ENCODE assay signal across 19 cellular contexts in genomic region chr20:560680-561079, GRCh38. TPM values are rescaled to one million over a fixed set of nuclear protein-coding genes. Genes with fewer than 3 reads are reported as not detected.
DNase-seq lines count a peak whose midpoint lies in the region; ATAC-seq and TF ChIP-seq lines count a peak whose summit lies in the region.
"Had no signal": no experiment of that assay in that cellular context is flagged by ENCODE, and none has a peak within 500 bp of the region (broad histone marks: within the 10 kb centered on the region; RNA-seq: fewer than 3 reads in every experiment).

No MANE protein-coding gene starts in this region.

- TF ChIP-seq CTCF in OCI-LY7 (conservative IDR thresholded peaks at IDR 0.05; ENCODE audit: low read length), result peak; percentile 27; the same call in 1 of the 2 replicates
- peak; percentile 15 for TF ChIP-seq CTCF in choroid plexus epithelial cell (conservative IDR thresholded peaks at IDR 0.05; ENCODE audit: low read depth, low read length)

- no peaks in the 10 kb centered on the region for H3K79me2 ChIP-seq in OCI-LY7 (ENCODE audit: insufficient read depth, low read depth, low read length)

- DNase-seq in NCI-H82 (lab: John Stamatoyannopoulos, UW), result peak; percentile 21
- no peak for DNase-seq in NCI-H82 treated with DMSO at 0.1 percent for 48 hours (lab: John Stamatoyannopoulos, UW; ENCODE audit: unreplicated experiment)
- DNase-seq in OCI-LY7 (ENCODE audit: low spot score), result no peak
- no peak for DNase-seq in choroid plexus epithelial cell (ENCODE audit: low read depth)
- peak; percentile 11 for DNase-seq in stimulated activated CD8-positive, alpha-beta memory T cell treated with anti-CD3 and anti-CD28 coated beads, Interleukin-4, amount 100 ng/mL, for 48 hours
- no peak for DNase-seq in stimulated activated CD4-positive, alpha-beta T cell treated with anti-CD3 and anti-CD28 coated beads, Interleukin-4, amount 100 ng/mL, for 1 hour
- no peak for DNase-seq in central memory CD4-positive, alpha-beta T cell
- DNase-seq: DMS 273 treated with DMSO at 0.1 percent for 48 hours, MG63, NCI-H1105 treated with DMSO at 0.1 percent for 48 hours, NCI-H1930, NCI-H2171 treated with DMSO at 0.1 percent for 48 hours, T-helper 1 cell had no signal

- BruUV-seq in OCI-LY7 (replicated peaks; lab: Mats Ljungman, UMichigan), result no TSS peak

- H2AFZ ChIP-seq in OCI-LY7 (ENCODE audit: low read length), result no peak overlapping the region

- H3K4me3 ChIP-seq in OCI-LY7 (ENCODE audit: low read depth, low read length, poor library complexity, severe bottlenecking), result no peak overlapping the region
- H3K4me3 ChIP-seq in choroid plexus epithelial cell (ENCODE audit: low read depth, low read length), result no peak overlapping the region
- H3K4me3 ChIP-seq: BLaER1 treated with 17β-estradiol and CSF1 and Interleukin-3, amounts not matched to agents 10 nM and 100 nM; MG63 had no signal

- POLR2A ChIA-PET in OCI-LY7 (lab: Charles Lee), result interaction anchor here (0.6 kb wide), 1 partner anchor 35 kb away, joined by 4 read pairs; no protein-coding TSS in a partner anchor

- no peaks in the 10 kb centered on the region for H3K36me3 ChIP-seq in OCI-LY7 (ENCODE audit: insufficient read depth, low read length)
- H3K36me3 ChIP-seq: BLaER1 treated with 17β-estradiol and CSF1 and Interleukin-3, amounts not matched to agents 10 nM and 100 nM; MG63 had no signal

- CTCF ChIA-PET in OCI-LY7 (lab: Charles Lee; ENCODE audit: unreplicated experiment), result interaction anchor here (0.6 kb wide), 1 partner anchor 80 kb away, joined by 3 read pairs; no protein-coding TSS in a partner anchor

- no peak for ATAC-seq in GM18867 (IDR thresholded peaks at IDR 0.05; ENCODE audit: unreplicated experiment)

- no peak overlapping the region for H3K27ac ChIP-seq in OCI-LY7 (ENCODE audit: low read depth, low read length, poor library complexity, severe bottlenecking)
- H3K27ac ChIP-seq: 22Rv1; BLaER1 treated with 17β-estradiol and CSF1 and Interleukin-3, amounts not matched to agents 10 nM and 100 nM; KMS-11 had no signal

- H3K4me1 ChIP-seq in OCI-LY7 (ENCODE audit: insufficient read depth, low read length, poor library complexity, severe bottlenecking), result peaks cover 3% of the 10 kb centered on the region

- intact Hi-C loops in OCI-LY7 (cut with micrococcal nuclease; ENCODE audit: unreplicated experiment), result loop anchor here (1.0 to 5.0 kb wide), 3 partner anchors 85 to 179 kb away; no protein-coding TSS in a partner anchor

- H3K9me3 ChIP-seq in OCI-LY7 (ENCODE audit: low read length), result no peaks in the 10 kb centered on the region
- H3K9me3 ChIP-seq: BLaER1 treated with 17β-estradiol and CSF1 and Interleukin-3, amounts not matched to agents 10 nM and 100 nM; MG63 had no signal

- no peaks in the 10 kb centered on the region for H4K20me1 ChIP-seq in OCI-LY7 (ENCODE audit: insufficient read depth, low read length)
- H4K20me1 ChIP-seq: BLaER1 treated with 17β-estradiol and CSF1 and Interleukin-3, amounts not matched to agents 10 nM and 100 nM had no signal

- H3K4me2 ChIP-seq in OCI-LY7 (ENCODE audit: low read length), result no peak overlapping the region
- H3K4me2 ChIP-seq: BLaER1 treated with 17β-estradiol and CSF1 and Interleukin-3, amounts not matched to agents 10 nM and 100 nM; KMS-11 had no signal

- no peaks in the 10 kb centered on the region for H3K9me2 ChIP-seq in OCI-LY7 (ENCODE audit: insufficient read depth, low read length)

RNA-seq across cellular contexts. Expression of gene CSNK2A1, which starts 17.1 kb away (rescaled TPM):
- 69.8 and 90.8 TPM in 2 replicates for total RNA-seq in OCI-LY7 (2014; rRNA removed; shearing (Covaris generic))
- 164 and 174 TPM in 2 replicates for total RNA-seq in OCI-LY7 (2022)

RNA-seq across cellular contexts. Expression of gene TCF15, which starts 49.4 kb away (rescaled TPM):
- total RNA-seq in OCI-LY7 (2014; rRNA removed; shearing (Covaris generic)), result not detected in 2 replicates
- not detected in 2 replicates for total RNA-seq in OCI-LY7 (2022)
- total RNA-seq: NCI-H460, SK-MEL-5 had no signal

Comparison
In these comparisons a context has a peak if more than half of its experiments do, and no peak if none do; other contexts are left out.
1. DNase-seq: peak in NCI-H82 (single experiment) and stimulated activated CD8-positive, alpha-beta memory T cell treated with anti-CD3 and anti-CD28 coated beads, Interleukin-4, amount 100 ng/mL, for 48 hours (single experiment); none in NCI-H82 treated with DMSO at 0.1 percent for 48 hours (single experiment), OCI-LY7 (single experiment), choroid plexus epithelial cell (single experiment), stimulated activated CD4-positive, alpha-beta T cell treated with anti-CD3 and anti-CD28 coated beads, Interleukin-4, amount 100 ng/mL, for 1 hour (single experiment) and central memory CD4-positive, alpha-beta T cell (single experiment).